In genomic region chr1:204091787-204092312, GRCh38 we compare ENCODE assay signal across 15 cellular contexts.
"Had no signal": no experiment of that assay in that cellular context is flagged by ENCODE, and none has a peak within 500 bp of the region (broad histone marks: within the 10 kb centered on the region; RNA-seq: fewer than 3 reads in every experiment).

No MANE protein-coding gene starts in this region.

- H3K9me3 ChIP-seq: ovary, thyroid gland had no signal

- H3K36me3 ChIP-seq: cardiac muscle cell, ovary, thyroid gland had no signal

- H3K4me3 Mint-ChIP-seq: activated naive CD4-positive, alpha-beta T cell treated with anti-CD3 and anti-CD28 coated beads for 36 hours; activated T-helper 17 cell treated with anti-CD3 and anti-CD28 coated beads, Interleukin-2, amount 50 U/mL, for 72 hours; T-cell had no signal

- H3K27me3 ChIP-seq: cardiac muscle cell, ovary, thyroid gland had no signal

- ATAC-seq: activated T-helper 17 cell treated with anti-CD3 and anti-CD28 coated beads, Interleukin-2, amount 50 U/mL, for 72 hours; T-cell had no signal

- H3K27me3 Mint-ChIP-seq: activated T-helper 17 cell treated with anti-CD3 and anti-CD28 coated beads, Interleukin-2, amount 50 U/mL, for 72 hours had no signal

- H3K27ac ChIP-seq: cardiac muscle cell, ovary, thyroid gland had no signal

- H3K4me3 ChIP-seq: cardiac muscle cell, ovary, thyroid gland had no signal

- DNase-seq: activated CD4-positive, alpha-beta T cell treated with anti-CD3 and anti-CD28 coated beads, Interleukin-2, amount 50 U/mL, for 4 hours; activated CD4-positive, CD25-positive, alpha-beta regulatory T cell treated with anti-CD3 and anti-CD28 coated beads, Interleukin-2, amount 50 U/mL, for 72 hours; activated naive CD4-positive, alpha-beta T cell treated with anti-CD3 and anti-CD28 coated beads for 36 hours; activated T-cell treated with anti-CD3 and anti-CD28 coated beads for 4 hours; foreskin fibroblast; glutamatergic neuron; kidney glomerular epithelial cell; ovary; stimulated activated CD4-positive, alpha-beta T cell treated with anti-CD3 and anti-CD28 coated beads, Interleukin-12 subunit alpha, Interleukin-12 subunit beta, amount 100 ng/mL, for 4 hours; stimulated activated CD4-positive, alpha-beta T cell treated with anti-CD3 and anti-CD28 coated beads, Interleukin-2, amount 100 ng/mL, for 24 hours; T-cell; T-helper 9 cell; thyroid gland had no signal

- H3K36me3 Mint-ChIP-seq: T-cell had no signal

- H3K4me1 Mint-ChIP-seq: activated T-helper 17 cell treated with anti-CD3 and anti-CD28 coated beads, Interleukin-2, amount 50 U/mL, for 72 hours had no signal

- H3K27ac Mint-ChIP-seq: activated naive CD4-positive, alpha-beta T cell treated with anti-CD3 and anti-CD28 coated beads for 36 hours; T-cell had no signal

- H3K9me3 Mint-ChIP-seq: activated naive CD4-positive, alpha-beta T cell treated with anti-CD3 and anti-CD28 coated beads for 36 hours; activated T-helper 17 cell treated with anti-CD3 and anti-CD28 coated beads, Interleukin-2, amount 50 U/mL, for 72 hours; T-cell had no signal
